Comparison of ENCODE assay signal across 8 cellular contexts in the genomic region with DNA sequence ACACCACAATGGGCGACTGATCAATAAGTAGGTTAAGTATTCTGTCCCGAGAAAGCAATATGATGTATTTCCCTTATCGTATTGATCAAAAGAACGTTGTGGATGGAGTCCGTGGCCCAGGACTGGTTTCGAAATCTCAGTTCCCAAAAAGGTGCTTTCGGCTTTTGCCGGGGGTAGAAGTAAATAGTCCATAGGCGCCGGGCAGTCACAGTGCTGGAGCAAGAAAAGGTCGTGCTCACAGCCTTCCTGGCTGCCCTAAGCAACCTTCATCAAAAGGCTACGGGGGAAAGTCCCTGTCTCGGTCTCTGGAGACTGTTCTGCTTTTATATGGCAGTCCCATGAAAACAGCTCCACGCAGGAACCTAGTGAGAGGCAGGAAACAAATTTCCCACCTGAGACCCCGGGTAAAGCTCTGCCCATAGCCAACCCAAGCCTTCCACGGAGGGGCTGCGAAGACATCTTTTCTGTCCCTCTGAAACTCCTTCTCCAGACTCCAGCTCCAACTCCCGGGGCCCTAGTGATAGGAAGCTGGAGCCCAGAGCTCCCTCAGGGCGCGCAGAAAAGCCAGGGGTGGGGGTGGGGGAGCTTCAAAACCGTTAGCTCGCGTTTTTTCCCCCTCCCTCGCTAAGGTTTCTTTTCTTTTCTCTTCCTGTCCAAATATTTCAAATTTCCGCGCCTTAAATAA. TPM values are rescaled to one million over a fixed set of nuclear protein-coding genes. Genes with fewer than 3 reads are reported as not detected.
A peak's percentile ranks its signal among the peaks of the same experiment; 100 is the strongest.
DNase-seq lines count a peak whose midpoint lies in the region; ATAC-seq, FAIRE-seq and TF ChIP-seq lines count a peak whose summit lies in the region.

No MANE protein-coding gene starts in this region.

- H3K9me3 ChIP-seq in HepG2 (ENCODE audit: low read length), result no peaks in the 10 kb centered on the region
- no peaks in the 10 kb centered on the region for H3K9me3 ChIP-seq in testis

- peak overlapping the region; percentile 90 for H3K9ac ChIP-seq in HepG2 (ENCODE audit: insufficient read depth, low read depth, low read length)

- TF ChIP-seq POLR2A in HepG2 (IDR thresholded peaks at IDR 0.05; ENCODE audit: insufficient read depth in 1 of 2, low read depth in 2 of 2, low read length in 2 of 2) (peak in 1 of 2 experiments; percentile 46; a peak in 1 of 4 replicates), testis (IDR thresholded peaks at IDR 0.05) (no peak)

- peak overlapping the region; percentile 81 for H3K4me2 ChIP-seq in HepG2 (ENCODE audit: low read depth, low read length)

- peak overlapping the region; percentile 43 for H2AFZ ChIP-seq in HepG2 (ENCODE audit: low read length)

- DNase-seq in NOMO-1 treated with dmso at 0.1 percent for 144 hours (lab: John Stamatoyannopoulos, UW; ENCODE audit: unreplicated experiment) (peak; percentile 70), NOMO-1 treated with DMSO at 0.1 percent for 48 hours (lab: John Stamatoyannopoulos, UW; ENCODE audit: unreplicated experiment) (no peak), KG1 (lab: John Stamatoyannopoulos, UW) (peak; percentile 71), HepG2 (ENCODE audit: low spot score) (peak; percentile 36), testis (peak; percentile 37)

- no peak for TF ChIP-seq EP300 in HepG2 (IDR thresholded peaks at IDR 0.05; ENCODE audit: low read depth in 2 of 2, low read length in 2 of 2)
- no peak for TF ChIP-seq EP300 in HepG2 (CRISPR knock-in tag; IDR thresholded peaks at IDR 0.05; ENCODE audit: borderline replicate concordance)

- H3K36me3 ChIP-seq in HepG2 (replicated peaks in 1 of 2; ENCODE audit: control insufficient read depth in 1 of 2, insufficient read depth in 2 of 2, low read length in 2 of 2) (peaks cover 0 to 4% of the 10 kb centered on the region in 2 experiments; a peak in 2 of 5 replicates), testis (ENCODE audit: low read depth, missing control alignments) (no peaks in the 10 kb centered on the region)

- CTCF ChIA-PET in HepG2 (lab: Yijun Ruan, JAX; ENCODE audit: low intra/inter-chr PET ratio, low total read pairs), result no interaction called here

- H3K27me3 ChIP-seq in HepG2 (ENCODE audit: control insufficient read depth in 1 of 2, insufficient read depth in 2 of 2, low read length in 2 of 2) (no peaks in the 10 kb centered on the region; a peak in 1 of 5 replicates), testis (no peaks in the 10 kb centered on the region)

- POLR2A ChIA-PET in HepG2 (lab: Yijun Ruan, JAX), result interaction anchor here (0.8 to 3.4 kb wide), 3 partner anchors 8 to 48 kb away, joined by 3 to 37 read pairs (median 20); a partner anchor contains a TSS

- in situ Hi-C loops in HepG2 (cut with HindIII; ENCODE audit: extremely low pct_ligation_motif_present, low pct_unique_long_range_greater_than_20kb), result loop anchor here (5.0 to 10.0 kb wide), 2 partner anchors 58 to 200 kb away; no protein-coding TSS in a partner anchor

- TF ChIP-seq CTCF in HepG2 (CRISPR knock-in tag; IDR thresholded peaks at IDR 0.05), result no peak
- peak in 1 of 3 experiments; percentile 2 for TF ChIP-seq CTCF in testis (IDR thresholded peaks at IDR 0.05)

- intact Hi-C loops in HepG2 (cut with micrococcal nuclease; ENCODE audit: unreplicated experiment) (loop anchor here (1.0 kb wide), 1 partner anchor 9 kb away; no protein-coding TSS in a partner anchor), testis (cut with DNase I; ENCODE audit: low total_unique reads) (no loop called here)

- H3K4me1 ChIP-seq in HepG2 (ENCODE audit: insufficient read depth, low read length) (peaks cover 28% of the 10 kb centered on the region), testis (no peaks in the 10 kb centered on the region)

- ATAC-seq in GM21786 (IDR thresholded peaks at IDR 0.05; ENCODE audit: unreplicated experiment) (peak; percentile 73), SK-N-SH treated with all-trans-retinoic acid at 6 μM for 48 hours (peak; percentile 70), HepG2 (peak; percentile 73)

- no peaks in the 10 kb centered on the region for H4K20me1 ChIP-seq in HepG2 (ENCODE audit: insufficient read depth, low read length)

- no peak for TF ChIP-seq RAD21 in HepG2 (CRISPR knock-in tag; IDR thresholded peaks at IDR 0.05)

- 0% methylated on average over 21 of the region's 26 CpGs for WGBS in HepG2 (ENCODE audit: low lambda C conversion rate)
- WGBS in testis, 2 donors, result 2 to 6% methylated on average over 26 of the region's 26 CpGs

- BruUV-seq in HepG2 (replicated peaks; lab: Mats Ljungman, UMichigan), result TSS peak; percentile 69

- H3K4me3 ChIP-seq in HepG2 (replicated peaks in 1 of 3; ENCODE audit: insufficient read depth in 1 of 3, low read depth in 2 of 3, low read length in 3 of 3) (peak overlapping the region; percentile 89 to 95 (median 93)), testis (peak overlapping the region; percentile 69 to 85)

- H3K79me2 ChIP-seq in HepG2 (ENCODE audit: insufficient read depth, low read length), result peaks cover 26% of the 10 kb centered on the region

- FAIRE-seq in HepG2 (lab: Jason Lieb, UNC), result peak; percentile 52

- H3K27ac ChIP-seq in cingulate gyrus (ENCODE audit: low read depth, low read length) (peak overlapping the region; percentile 80), HepG2 (ENCODE audit: extremely low read length, insufficient read depth, low read length) (peak overlapping the region; percentile 93), testis (peak overlapping the region; percentile 95 to 97)

TF ChIP-seq in SK-N-SH treated with all-trans-retinoic acid at 6 μM for 48 hours, 23 proteins besides CTCF, POLR2A, EP300 and RAD21:
- TF ChIP-seq ARNTL (CRISPR knock-in tag; IDR thresholded peaks at IDR 0.05; ENCODE audit: borderline replicate concordance, low read depth) (no peak), ZFP3 (CRISPR knock-in tag; IDR thresholded peaks at IDR 0.05) (peak; percentile 80)

TF ChIP-seq in HepG2, 621 proteins besides CTCF, POLR2A, EP300 and RAD21 (continues in another document):
- TF ChIP-seq XBP1 (CRISPR knock-in tag; IDR thresholded peaks at IDR 0.05) (no peak), NFATC3 (CRISPR knock-in tag; IDR thresholded peaks at IDR 0.05) (no peak), CHD4 (IDR thresholded peaks at IDR 0.05; ENCODE audit: borderline replicate concordance, low read length) (no peak), ZFP36L1 (CRISPR knock-in tag; IDR thresholded peaks at IDR 0.05) (no peak), CREB1 (IDR thresholded peaks at IDR 0.05) (no peak), CREB1 (CRISPR knock-in tag; IDR thresholded peaks at IDR 0.05) (0 out of 2 replicates have a peak, but pooled peaks have one; percentile 54), SPEN (CRISPR knock-in tag; IDR thresholded peaks at IDR 0.05; ENCODE audit: low read depth) (no peak)

RNA-seq across cellular contexts. Expression of a gene that starts 7.0 kb away (rescaled TPM):
- total RNA-seq in HepG2 (2016; rRNA removed; fragmentation: Illumina TruSeq; extraction: Trizol) (13.7 and 14.0 TPM in 2 replicates), testis (1 to 10 TPM; 7.4 to 9.5 TPM)
- 4.5 and 4.8 TPM in 2 replicates for total RNA-seq in HepG2 (2016; cell fraction: cytosol; rRNA removed; fragmentation: Illumina TruSeq; extraction: Trizol; ENCODE audit: low read depth)
- 12.6 and 14.5 TPM in 2 replicates for total RNA-seq in HepG2 (2016; cell fraction: insoluble cytoplasmic fraction; rRNA removed; fragmentation: Illumina TruSeq; extraction: Trizol)
- 8.9 and 9.6 TPM in 2 replicates for total RNA-seq in HepG2 (2016; cell fraction: membrane; rRNA removed; fragmentation: Illumina TruSeq; extraction: Trizol)
- 8.9 and 10.3 TPM in 2 replicates for total RNA-seq in HepG2 (2016; cell fraction: nucleus; rRNA removed; fragmentation: Illumina TruSeq; extraction: Trizol)
- polyA plus RNA-seq in HepG2 (2011; rRNA removed) (5.1 and 7.8 TPM in 2 replicates), testis (ENCODE audit: insufficient read depth, low read depth, low replicate concordance) (8.8 TPM)
- 7.3 and 7.5 TPM in 2 replicates for polyA plus RNA-seq in HepG2 (2011; cell fraction: cytosol; rRNA removed)
- polyA plus RNA-seq in HepG2 (2011; cell fraction: nucleus; rRNA removed), result 2.3 and 4.0 TPM in 2 replicates
- 4.7 and 10.1 TPM in 2 replicates for polyA plus RNA-seq in HepG2 (2012)
- polyA plus RNA-seq in HepG2 (2016; cell fraction: cytosol; fragmentation: Illumina TruSeq; extraction: Trizol; ENCODE audit: low read depth), result 3.9 and 4.1 TPM in 2 replicates
- 21.4 and 22.7 TPM in 2 replicates for polyA plus RNA-seq in HepG2 (2016; cell fraction: insoluble cytoplasmic fraction; fragmentation: Illumina TruSeq; extraction: Trizol; ENCODE audit: low read depth)
- 9.0 and 9.1 TPM in 2 replicates for polyA plus RNA-seq in HepG2 (2016; cell fraction: membrane; fragmentation: Illumina TruSeq; extraction: Trizol; ENCODE audit: low read depth)
- polyA plus RNA-seq in HepG2 (2016; cell fraction: nucleus; fragmentation: Illumina TruSeq; extraction: Trizol; ENCODE audit: insufficient read depth, low read depth), result 13.7 and 14.7 TPM in 2 replicates
- polyA minus RNA-seq in HepG2 (2011; rRNA and poly(A)+ RNA removed; ENCODE audit: low replicate concordance), result 5.8 and 52.1 TPM in 2 replicates
- polyA minus RNA-seq in HepG2 (2011; cell fraction: cytosol; rRNA and poly(A)+ RNA removed), result 4.9 and 5.0 TPM in 2 replicates
- 3.1 and 7.9 TPM in 2 replicates for polyA minus RNA-seq in HepG2 (2011; cell fraction: nucleus; rRNA and poly(A)+ RNA removed)

RNA-seq across cellular contexts. Expression of a gene that starts 17.0 kb away (rescaled TPM):
- total RNA-seq in HepG2 (2016; rRNA removed; fragmentation: Illumina TruSeq; extraction: Trizol) (63.3 and 82.8 TPM in 2 replicates), testis (10 to 100 TPM; 46.5 to 61.6 TPM)
- 40.5 and 48.6 TPM in 2 replicates for total RNA-seq in HepG2 (2016; cell fraction: cytosol; rRNA removed; fragmentation: Illumina TruSeq; extraction: Trizol; ENCODE audit: low read depth)
- 63.0 and 76.3 TPM in 2 replicates for total RNA-seq in HepG2 (2016; cell fraction: insoluble cytoplasmic fraction; rRNA removed; fragmentation: Illumina TruSeq; extraction: Trizol)
- 58.2 and 67.7 TPM in 2 replicates for total RNA-seq in HepG2 (2016; cell fraction: membrane; rRNA removed; fragmentation: Illumina TruSeq; extraction: Trizol)
- 57.2 and 61.7 TPM in 2 replicates for total RNA-seq in HepG2 (2016; cell fraction: nucleus; rRNA removed; fragmentation: Illumina TruSeq; extraction: Trizol)
- polyA plus RNA-seq in HepG2 (2011; rRNA removed) (15.6 and 19.4 TPM in 2 replicates), testis (ENCODE audit: insufficient read depth, low read depth, low replicate concordance) (236 TPM)
- 8.4 and 15.7 TPM in 2 replicates for polyA plus RNA-seq in HepG2 (2011; cell fraction: cytosol; rRNA removed)
- 5.8 and 7.7 TPM in 2 replicates for polyA plus RNA-seq in HepG2 (2011; cell fraction: nucleus; rRNA removed)
- polyA plus RNA-seq in HepG2 (2012), result 38.8 and 46.7 TPM in 2 replicates
- polyA plus RNA-seq in HepG2 (2016; cell fraction: cytosol; fragmentation: Illumina TruSeq; extraction: Trizol; ENCODE audit: low read depth), result 21.2 and 29.2 TPM in 2 replicates
- polyA plus RNA-seq in HepG2 (2016; cell fraction: insoluble cytoplasmic fraction; fragmentation: Illumina TruSeq; extraction: Trizol; ENCODE audit: low read depth), result 72.2 and 73.8 TPM in 2 replicates
- polyA plus RNA-seq in HepG2 (2016; cell fraction: membrane; fragmentation: Illumina TruSeq; extraction: Trizol; ENCODE audit: low read depth), result 36.3 and 46.3 TPM in 2 replicates
- 32.7 and 33.6 TPM in 2 replicates for polyA plus RNA-seq in HepG2 (2016; cell fraction: nucleus; fragmentation: Illumina TruSeq; extraction: Trizol; ENCODE audit: insufficient read depth, low read depth)
- 14.1 and 57.5 TPM in 2 replicates for polyA minus RNA-seq in HepG2 (2011; rRNA and poly(A)+ RNA removed; ENCODE audit: low replicate concordance)
- polyA minus RNA-seq in HepG2 (2011; cell fraction: cytosol; rRNA and poly(A)+ RNA removed), result 29.2 and 31.0 TPM in 2 replicates
- 53.7 and 80.9 TPM in 2 replicates for polyA minus RNA-seq in HepG2 (2011; cell fraction: nucleus; rRNA and poly(A)+ RNA removed)
